Comparison of ENCODE assay signal across 1 cellular context in the genomic region with DNA sequence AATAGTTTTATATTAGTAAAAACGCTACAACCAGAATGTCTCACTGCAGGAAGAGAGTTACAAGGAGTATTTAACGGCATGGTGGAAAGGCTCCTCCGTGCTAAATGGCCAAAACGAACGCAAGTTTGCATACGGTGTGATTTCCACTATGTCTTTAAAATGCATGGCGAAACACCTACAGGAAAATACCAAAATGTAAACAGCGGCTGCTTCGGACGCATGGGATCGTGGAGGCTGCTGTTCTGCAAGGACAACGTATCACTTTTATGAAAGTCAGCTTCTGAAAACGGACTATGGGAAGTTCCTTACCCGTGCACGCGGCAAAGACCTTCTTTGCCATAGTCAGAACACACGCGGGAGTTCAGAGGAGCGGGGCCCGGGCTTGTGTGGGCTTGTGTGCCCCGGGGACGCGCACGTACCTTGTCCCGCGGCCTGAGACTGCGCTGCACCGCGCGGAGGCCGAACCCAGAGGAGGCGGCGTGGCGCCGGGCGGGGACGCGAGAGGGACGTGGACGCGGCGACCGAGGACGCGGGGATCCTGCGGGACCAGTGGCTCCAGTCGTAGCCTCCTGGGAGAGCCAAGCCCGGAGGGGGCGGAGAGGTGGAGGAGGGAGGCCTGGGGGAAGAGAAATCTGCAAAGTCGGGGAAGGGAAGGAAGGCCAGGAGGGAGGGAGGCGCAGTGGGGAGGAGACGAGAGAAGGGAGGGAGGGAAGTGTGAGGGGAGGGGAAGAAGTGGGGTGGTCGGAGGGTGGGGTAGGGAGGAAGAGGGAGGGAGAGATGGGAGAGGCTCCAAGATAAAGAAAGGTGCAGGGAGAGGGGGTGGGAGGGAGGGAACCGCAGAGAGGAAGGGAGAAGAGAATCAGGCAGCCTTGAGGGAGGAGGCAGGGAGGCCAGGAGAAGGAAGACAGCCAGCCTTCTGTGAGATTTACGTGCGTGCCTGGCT.
TF ChIP-seq lines count a peak whose summit lies in the region.

CMBL (minus strand) TSS at position 697 of the 943 bp plus-strand sequence. CDS start 17,140 bp downstream, outside the sequence.

TF ChIP-seq in HepG2, 621 proteins besides CTCF, POLR2A, EP300 and RAD21 (continued from another document and continues in another):
- TF ChIP-seq ZNF646 (CRISPR knock-in tag; IDR thresholded peaks at IDR 0.05) (no peak), ZFP36 (IDR thresholded peaks at IDR 0.05; ENCODE audit: borderline replicate concordance, low read depth, low read length, partially characterized antibody) (no peak), ZNF33A (CRISPR knock-in tag; IDR thresholded peaks at IDR 0.05; ENCODE audit: borderline replicate concordance) (no peak), ZNF670 (CRISPR knock-in tag; IDR thresholded peaks at IDR 0.05; ENCODE audit: borderline replicate concordance) (no peak), ZNF318 (CRISPR knock-in tag; IDR thresholded peaks at IDR 0.05) (no peak), MAX (IDR thresholded peaks at IDR 0.05) (peak; percentile 86), ZC3H4 (CRISPR knock-in tag; IDR thresholded peaks at IDR 0.05; ENCODE audit: borderline replicate concordance) (no peak), KLF16 (CRISPR knock-in tag; IDR thresholded peaks at IDR 0.05) (peak in 1 of 2 experiments; percentile 30; a peak in 1 of 4 replicates), SRSF9 (IDR thresholded peaks at IDR 0.05; ENCODE audit: borderline replicate concordance, insufficient read depth, low read depth, low read length, poor library complexity, severe bottlenecking) (no peak), ZNF180 (CRISPR knock-in tag; IDR thresholded peaks at IDR 0.05; ENCODE audit: borderline replicate concordance, low read depth) (no peak; the same call in 1 of the 2 replicates), RFXANK (CRISPR knock-in tag; IDR thresholded peaks at IDR 0.05) (no peak), CC2D1A (CRISPR knock-in tag; IDR thresholded peaks at IDR 0.05) (no peak), ZNF225 (CRISPR knock-in tag; IDR thresholded peaks at IDR 0.05) (peak; percentile 85), MIXL1 (CRISPR knock-in tag; IDR thresholded peaks at IDR 0.05) (no peak), ZNF883 (CRISPR knock-in tag; IDR thresholded peaks at IDR 0.05; ENCODE audit: not compliant biosample characterization) (peak; percentile 63), CHD4 (IDR thresholded peaks at IDR 0.05; ENCODE audit: borderline replicate concordance, low read length) (no peak), ZNF607 (CRISPR knock-in tag; IDR thresholded peaks at IDR 0.05; ENCODE audit: borderline replicate concordance) (peak; percentile 81), FOXM1 (CRISPR knock-in tag; IDR thresholded peaks at IDR 0.05) (no peak), ZNF510 (CRISPR knock-in tag; IDR thresholded peaks at IDR 0.05; ENCODE audit: low read depth) (no peak), ADNP (CRISPR knock-in tag; IDR thresholded peaks at IDR 0.05) (no peak), MLLT10 (CRISPR knock-in tag; IDR thresholded peaks at IDR 0.05) (no peak), HNF1B (CRISPR knock-in tag; IDR thresholded peaks at IDR 0.05) (peak; percentile 84; the same call in 1 of the 2 replicates), ZC3H13 (CRISPR knock-in tag; IDR thresholded peaks at IDR 0.05) (0 out of 2 replicates have a peak, but pooled peaks have one; percentile 24), ZBTB25 (CRISPR knock-in tag; IDR thresholded peaks at IDR 0.05) (no peak)
- TF ChIP-seq, protein P1, sequence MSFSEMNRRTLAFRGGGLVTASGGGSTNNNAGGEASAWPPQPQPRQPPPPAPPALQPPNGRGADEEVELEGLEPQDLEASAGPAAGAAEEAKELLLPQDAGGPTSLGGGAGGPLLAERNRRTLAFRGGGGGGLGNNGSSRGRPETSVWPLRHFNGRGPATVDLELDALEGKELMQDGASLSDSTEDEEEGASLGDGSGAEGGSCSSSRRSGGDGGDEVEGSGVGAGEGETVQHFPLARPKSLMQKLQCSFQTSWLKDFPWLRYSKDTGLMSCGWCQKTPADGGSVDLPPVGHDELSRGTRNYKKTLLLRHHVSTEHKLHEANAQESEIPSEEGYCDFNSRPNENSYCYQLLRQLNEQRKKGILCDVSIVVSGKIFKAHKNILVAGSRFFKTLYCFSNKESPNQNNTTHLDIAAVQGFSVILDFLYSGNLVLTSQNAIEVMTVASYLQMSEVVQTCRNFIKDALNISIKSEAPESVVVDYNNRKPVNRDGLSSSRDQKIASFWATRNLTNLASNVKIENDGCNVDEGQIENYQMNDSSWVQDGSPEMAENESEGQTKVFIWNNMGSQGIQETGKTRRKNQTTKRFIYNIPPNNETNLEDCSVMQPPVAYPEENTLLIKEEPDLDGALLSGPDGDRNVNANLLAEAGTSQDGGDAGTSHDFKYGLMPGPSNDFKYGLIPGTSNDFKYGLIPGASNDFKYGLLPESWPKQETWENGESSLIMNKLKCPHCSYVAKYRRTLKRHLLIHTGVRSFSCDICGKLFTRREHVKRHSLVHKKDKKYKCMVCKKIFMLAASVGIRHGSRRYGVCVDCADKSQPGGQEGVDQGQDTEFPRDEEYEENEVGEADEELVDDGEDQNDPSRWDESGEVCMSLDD (CRISPR knock-in tag; IDR thresholded peaks at IDR 0.05; ENCODE audit: borderline replicate concordance) = no peak
- TF ChIP-seq, protein P2, sequence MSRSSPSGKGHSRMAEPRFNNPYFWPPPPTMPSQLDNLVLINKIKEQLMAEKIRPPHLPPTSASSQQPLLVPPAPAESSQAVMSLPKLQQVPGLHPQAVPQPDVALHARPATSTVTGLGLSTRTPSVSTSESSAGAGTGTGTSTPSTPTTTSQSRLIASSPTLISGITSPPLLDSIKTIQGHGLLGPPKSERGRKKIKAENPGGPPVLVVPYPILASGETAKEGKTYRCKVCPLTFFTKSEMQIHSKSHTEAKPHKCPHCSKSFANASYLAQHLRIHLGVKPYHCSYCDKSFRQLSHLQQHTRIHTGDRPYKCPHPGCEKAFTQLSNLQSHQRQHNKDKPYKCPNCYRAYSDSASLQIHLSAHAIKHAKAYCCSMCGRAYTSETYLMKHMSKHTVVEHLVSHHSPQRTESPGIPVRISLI (CRISPR knock-in tag; IDR thresholded peaks at IDR 0.05; ENCODE audit: borderline replicate concordance) = 0 out of 2 replicates have a peak, but pooled peaks have one; percentile 17
